12 cellular contexts compared by ENCODE assay signal in genomic region chr16:48542966-48543365, GRCh38.
"Had no signal": no experiment of that assay in that cellular context is flagged by ENCODE, and none has a peak within 500 bp of the region (broad histone marks: within the 10 kb centered on the region; RNA-seq: fewer than 3 reads in every experiment).

No MANE protein-coding gene starts in this region.

- H3K9me3 ChIP-seq: gastroesophageal sphincter, stomach had no signal

- H3K9me3 Mint-ChIP-seq: activated CD4-positive, alpha-beta memory T cell treated with anti-CD3 and anti-CD28 coated beads for 36 hours; naive B cell; T-helper 2 cell treated with Interferon-gamma antibody and Interleukin-4, amounts not matched to agents 5 μg/mL and 100 μg/mL, for 36 hours had no signal

- H3K27me3 Mint-ChIP-seq: activated CD4-positive, alpha-beta memory T cell treated with anti-CD3 and anti-CD28 coated beads for 36 hours; naive B cell had no signal

- H3K4me3 ChIP-seq: cardiac muscle cell, gastroesophageal sphincter, lung, stomach had no signal

- H3K4me3 Mint-ChIP-seq: activated CD4-positive, alpha-beta memory T cell treated with anti-CD3 and anti-CD28 coated beads for 36 hours; naive B cell; T-helper 2 cell treated with Interferon-gamma antibody and Interleukin-4, amounts not matched to agents 5 μg/mL and 100 μg/mL, for 36 hours had no signal

- FAIRE-seq: colon had no signal

- DNase-seq: activated CD4-positive, alpha-beta memory T cell treated with anti-CD3 and anti-CD28 coated beads for 36 hours; activated effector memory CD4-positive, alpha-beta T cell treated with anti-CD3 and anti-CD28 coated beads, Interleukin-2, amount 50 U/mL, for 16 hours; midbrain; naive B cell; occipital lobe; stimulated activated CD4-positive, alpha-beta T cell treated with anti-CD3 and anti-CD28 coated beads, Interleukin-12 subunit alpha, Interleukin-12 subunit beta, amount 100 ng/mL, for 4 hours; stomach had no signal

- ATAC-seq: gastroesophageal sphincter had no signal

- H3K27me3 ChIP-seq: cardiac muscle cell, gastroesophageal sphincter, stomach had no signal

- H3K27ac ChIP-seq: cardiac muscle cell had no signal

- H3K27ac Mint-ChIP-seq: activated CD4-positive, alpha-beta memory T cell treated with anti-CD3 and anti-CD28 coated beads for 36 hours; T-helper 2 cell treated with Interferon-gamma antibody and Interleukin-4, amounts not matched to agents 5 μg/mL and 100 μg/mL, for 36 hours had no signal
